ENCODE assay signal across 17 cellular contexts in genomic region chr1:243742814-243743213, GRCh38.
DNase-seq lines count a peak whose midpoint lies in the region; ATAC-seq, FAIRE-seq and TF ChIP-seq lines count a peak whose summit lies in the region.
"Had no signal": no experiment of that assay in that cellular context is flagged by ENCODE, and none has a peak within 500 bp of the region (broad histone marks: within the 10 kb centered on the region; RNA-seq: fewer than 3 reads in every experiment).

No MANE protein-coding gene starts in this region.

- TF ChIP-seq EP300 in HepG2 (IDR thresholded peaks at IDR 0.05; ENCODE audit: low read depth in 2 of 2, low read length in 2 of 2) (no peak), HepG2 (CRISPR knock-in tag; IDR thresholded peaks at IDR 0.05; ENCODE audit: borderline replicate concordance) (no peak)

- no peak overlapping the region for H2AFZ ChIP-seq in HepG2 (ENCODE audit: low read length)
- no peak overlapping the region for H2AFZ ChIP-seq in astrocyte (ENCODE audit: low read depth, low read length)

- WGBS in liver, result 32% methylated on average over 3 of the region's 3 CpGs
- 21% methylated on average over 3 of the region's 3 CpGs for WGBS in HepG2 (ENCODE audit: low lambda C conversion rate)
- 81 to 91% methylated on average over 3 of the region's 3 CpGs for WGBS in thyroid gland, 2 donors

- H3K9ac ChIP-seq in liver (ENCODE audit: low read depth in 1 of 2, low read length in 2 of 2) (peak overlapping the region; percentile 41 to 60), HepG2 (ENCODE audit: insufficient read depth, low read depth, low read length) (no peak overlapping the region), astrocyte (ENCODE audit: low read length) (no peak overlapping the region)

- peaks cover 45% of the 10 kb centered on the region for H3K4me1 Mint-ChIP-seq in astrocyte (ENCODE audit: low read depth, unreplicated experiment)
- peaks cover 26% of the 10 kb centered on the region for H3K4me1 Mint-ChIP-seq in activated CD4-positive, alpha-beta memory T cell treated with anti-CD3 and anti-CD28 coated beads for 36 hours (ENCODE audit: low read depth)
- H3K4me1 Mint-ChIP-seq in stimulated activated naive CD8-positive, alpha-beta T cell treated with anti-CD3 and anti-CD28 coated beads, Interleukin-15, amount 100 ng/mL, for 72 hours, result peaks cover 7% of the 10 kb centered on the region

- ATAC-seq in HepG2, result no peak
- no peak for ATAC-seq in stimulated activated naive CD8-positive, alpha-beta T cell treated with anti-CD3 and anti-CD28 coated beads, Interleukin-15, amount 100 ng/mL, for 72 hours
- ATAC-seq: A549; activated CD8-positive, alpha-beta T cell treated with anti-CD3 and anti-CD28 coated beads for 36 hours; gastrocnemius medialis had no signal

- H3K36me3 ChIP-seq in liver (ENCODE audit: control insufficient read depth in 4 of 4, insufficient read depth in 3 of 4, low read depth in 1 of 4, low read length in 3 of 4), result no peaks in the 10 kb centered on the region
- no peaks in the 10 kb centered on the region for H3K36me3 ChIP-seq in HepG2 (replicated peaks in 1 of 2; ENCODE audit: control insufficient read depth in 1 of 2, insufficient read depth in 2 of 2, low read length in 2 of 2)
- H3K36me3 ChIP-seq in astrocyte (ENCODE audit: insufficient read depth, low read length), result no peaks in the 10 kb centered on the region
- H3K36me3 ChIP-seq in tibial artery, result no peaks in the 10 kb centered on the region
- H3K36me3 ChIP-seq in thyroid gland, result no peaks in the 10 kb centered on the region
- H3K36me3 ChIP-seq: gastrocnemius medialis had no signal

- DNase-seq in HepG2 (ENCODE audit: low spot score), result no peak
- peak; percentile 88 for DNase-seq in astrocyte (ENCODE audit: low read depth)
- peak; percentile 27 for DNase-seq in glomerular visceral epithelial cell (ENCODE audit: extremely low spot score)
- no peak for DNase-seq in tibial artery
- DNase-seq in activated CD4-positive, alpha-beta memory T cell treated with anti-CD3 and anti-CD28 coated beads for 36 hours, result no peak
- no peak for DNase-seq in thyroid gland
- no peak for DNase-seq in stimulated activated naive CD8-positive, alpha-beta T cell treated with anti-CD3 and anti-CD28 coated beads, Interleukin-15, amount 100 ng/mL, for 72 hours
- DNase-seq: activated CD8-positive, alpha-beta T cell treated with anti-CD3 and anti-CD28 coated beads for 36 hours; activated gamma-delta T cell treated with Interleukin-2 at 50 U/mL for 16 hours; gastrocnemius medialis; Kasumi-1; stimulated activated CD4-positive, alpha-beta T cell treated with anti-CD3 and anti-CD28 coated beads, Interleukin-15, amount 100 ng/mL, for 24 hours; T-helper 2 cell had no signal

- intact Hi-C loops in HepG2 (cut with micrococcal nuclease; ENCODE audit: unreplicated experiment), result loop anchor here (10.0 kb wide), 1 partner anchor 188 kb away; no protein-coding TSS in a partner anchor
- intact Hi-C loops in tibial artery (cut with DNase I; ENCODE audit: low total_unique reads), result no loop called here
- intact Hi-C loops in activated CD4-positive, alpha-beta memory T cell treated with anti-CD3 and anti-CD28 coated beads for 36 hours (cut with micrococcal nuclease), result loop anchor here (10.0 kb wide), 1 partner anchor 238 kb away; no protein-coding TSS in a partner anchor
- intact Hi-C loops in thyroid gland (cut with DNase I), result no loop called here

- CTCF ChIA-PET in HepG2 (lab: Yijun Ruan, JAX; ENCODE audit: low intra/inter-chr PET ratio, low total read pairs), result no interaction called here
- CTCF ChIA-PET in activated CD4-positive, alpha-beta memory T cell treated with anti-CD3 and anti-CD28 coated beads for 36 hours (lab: Charles Lee), result no interaction called here

- no peaks in the 10 kb centered on the region for H3K9me3 ChIP-seq in liver (ENCODE audit: control insufficient read depth in 4 of 4, low read length in 3 of 4)
- no peaks in the 10 kb centered on the region for H3K9me3 ChIP-seq in HepG2 (ENCODE audit: low read length)
- H3K9me3 ChIP-seq in astrocyte (ENCODE audit: insufficient read depth, low read depth, low read length), result no peaks in the 10 kb centered on the region
- no peaks in the 10 kb centered on the region for H3K9me3 ChIP-seq in tibial artery
- H3K9me3 ChIP-seq in thyroid gland, result no peaks in the 10 kb centered on the region
- H3K9me3 ChIP-seq: A549, gastrocnemius medialis had no signal

- TF ChIP-seq RAD21 in liver (IDR thresholded peaks at IDR 0.05), result peak; percentile 38 to 46
- TF ChIP-seq RAD21 in HepG2 (CRISPR knock-in tag; IDR thresholded peaks at IDR 0.05), result no peak

- TF ChIP-seq CTCF in liver (IDR thresholded peaks at IDR 0.05; ENCODE audit: low read depth, low read length, missing input control) (no peak), HepG2 (CRISPR knock-in tag; IDR thresholded peaks at IDR 0.05) (no peak), astrocyte (IDR thresholded peaks at IDR 0.05; ENCODE audit: insufficient read depth, low read depth, low read length) (no peak), tibial artery (IDR thresholded peaks at IDR 0.05) (no peak), thyroid gland (IDR thresholded peaks at IDR 0.05) (no peak)

- H3K27ac ChIP-seq in liver (ENCODE audit: low read depth in 1 of 2, low read length in 2 of 2) (peak overlapping the region; percentile 65 to 67), HepG2 (ENCODE audit: extremely low read length, insufficient read depth, low read length) (no peak overlapping the region), astrocyte (ENCODE audit: low read depth, low read length) (peak overlapping the region; percentile 26), tibial artery (peak overlapping the region; percentile 25 to 38), thyroid gland (no peak overlapping the region)
- H3K27ac ChIP-seq: A549, gastrocnemius medialis had no signal

- H3K4me2 ChIP-seq in HepG2 (ENCODE audit: low read depth, low read length) (no peak overlapping the region), astrocyte (ENCODE audit: low read length) (peak overlapping the region; percentile 76)
- H3K4me2 ChIP-seq: A549 had no signal

- H4K20me1 ChIP-seq in HepG2 (ENCODE audit: insufficient read depth, low read length), result no peaks in the 10 kb centered on the region
- H4K20me1 ChIP-seq in astrocyte (ENCODE audit: insufficient read depth, low read length), result no peaks in the 10 kb centered on the region

- H3K4me3 Mint-ChIP-seq in astrocyte (ENCODE audit: unreplicated experiment), result no peak overlapping the region
- no peak overlapping the region for H3K4me3 Mint-ChIP-seq in activated CD4-positive, alpha-beta memory T cell treated with anti-CD3 and anti-CD28 coated beads for 36 hours
- H3K4me3 Mint-ChIP-seq in stimulated activated naive CD8-positive, alpha-beta T cell treated with anti-CD3 and anti-CD28 coated beads, Interleukin-15, amount 100 ng/mL, for 72 hours, result no peak overlapping the region
- H3K4me3 Mint-ChIP-seq: activated CD8-positive, alpha-beta T cell treated with anti-CD3 and anti-CD28 coated beads for 36 hours had no signal

- H3K9me3 Mint-ChIP-seq in astrocyte (ENCODE audit: unreplicated experiment), result no peaks in the 10 kb centered on the region
- no peaks in the 10 kb centered on the region for H3K9me3 Mint-ChIP-seq in activated CD4-positive, alpha-beta memory T cell treated with anti-CD3 and anti-CD28 coated beads for 36 hours
- H3K9me3 Mint-ChIP-seq in stimulated activated naive CD8-positive, alpha-beta T cell treated with anti-CD3 and anti-CD28 coated beads, Interleukin-15, amount 100 ng/mL, for 72 hours, result no peaks in the 10 kb centered on the region
- H3K9me3 Mint-ChIP-seq: activated CD8-positive, alpha-beta T cell treated with anti-CD3 and anti-CD28 coated beads for 36 hours had no signal

- no TSS peak for BruUV-seq in HepG2 (replicated peaks; lab: Mats Ljungman, UMichigan)

- POLR2A ChIA-PET in HepG2 (lab: Yijun Ruan, JAX), result no interaction called here
- POLR2A ChIA-PET in activated CD4-positive, alpha-beta memory T cell treated with anti-CD3 and anti-CD28 coated beads for 36 hours (lab: Charles Lee), result no interaction called here

- FAIRE-seq in HepG2 (lab: Jason Lieb, UNC) (no peak), astrocyte (lab: Jason Lieb, UNC) (peak; percentile 85)
- FAIRE-seq: A549, colon, urothelium cell line had no signal

- in situ Hi-C loops in HepG2 (cut with HindIII; ENCODE audit: extremely low pct_ligation_motif_present, low pct_unique_long_range_greater_than_20kb), result loop anchor here (10.0 kb wide), 1 partner anchor 398 kb away; no protein-coding TSS in a partner anchor

- peaks cover 4 to 22% (median 6%) of the 10 kb centered on the region in 4 donors for H3K4me1 ChIP-seq in liver (ENCODE audit: control insufficient read depth in 4 of 4, insufficient read depth in 4 of 4, low read length in 3 of 4)
- H3K4me1 ChIP-seq in HepG2 (ENCODE audit: insufficient read depth, low read length), result peaks cover 10% of the 10 kb centered on the region
- H3K4me1 ChIP-seq in astrocyte (ENCODE audit: insufficient read depth, low read length), result peaks cover 17% of the 10 kb centered on the region
- H3K4me1 ChIP-seq in tibial artery, result peaks cover 0 to 67% (median 19%) of the 10 kb centered on the region in 4 donors
- H3K4me1 ChIP-seq in thyroid gland, result peaks cover 8 to 13% of the 10 kb centered on the region in 2 donors

- H3K27me3 ChIP-seq in liver (ENCODE audit: control insufficient read depth in 4 of 4, insufficient read depth in 4 of 4, low read length in 3 of 4), result no peaks in the 10 kb centered on the region
- H3K27me3 ChIP-seq in HepG2 (ENCODE audit: control insufficient read depth in 1 of 2, insufficient read depth in 2 of 2, low read length in 2 of 2), result no peaks in the 10 kb centered on the region
- no peaks in the 10 kb centered on the region for H3K27me3 ChIP-seq in astrocyte (ENCODE audit: insufficient read depth, low read length)
- no peaks in the 10 kb centered on the region for H3K27me3 ChIP-seq in tibial artery
- no peaks in the 10 kb centered on the region for H3K27me3 ChIP-seq in thyroid gland
- H3K27me3 ChIP-seq: gastrocnemius medialis had no signal

- peaks cover 2% of the 10 kb centered on the region for H3K36me3 Mint-ChIP-seq in astrocyte (ENCODE audit: low read depth, unreplicated experiment)
- no peaks in the 10 kb centered on the region for H3K36me3 Mint-ChIP-seq in activated CD4-positive, alpha-beta memory T cell treated with anti-CD3 and anti-CD28 coated beads for 36 hours

- H3K79me2 ChIP-seq in HepG2 (ENCODE audit: insufficient read depth, low read length) (no peaks in the 10 kb centered on the region), astrocyte (ENCODE audit: insufficient read depth, low read length) (peaks cover 11% of the 10 kb centered on the region)

- peak overlapping the region; percentile 54 for H3K27ac Mint-ChIP-seq in astrocyte (ENCODE audit: unreplicated experiment)
- H3K27ac Mint-ChIP-seq in activated CD4-positive, alpha-beta memory T cell treated with anti-CD3 and anti-CD28 coated beads for 36 hours, result no peak overlapping the region
- H3K27ac Mint-ChIP-seq in stimulated activated naive CD8-positive, alpha-beta T cell treated with anti-CD3 and anti-CD28 coated beads, Interleukin-15, amount 100 ng/mL, for 72 hours, result no peak overlapping the region
- H3K27ac Mint-ChIP-seq: activated CD8-positive, alpha-beta T cell treated with anti-CD3 and anti-CD28 coated beads for 36 hours had no signal

- H3K4me3 ChIP-seq in liver (ENCODE audit: low read depth in 1 of 3, low read length in 3 of 3) (no peak overlapping the region), HepG2 (replicated peaks in 1 of 3; ENCODE audit: insufficient read depth in 1 of 3, low read depth in 2 of 3, low read length in 3 of 3) (no peak overlapping the region), astrocyte (ENCODE audit: insufficient read depth, low read depth, low read length) (no peak overlapping the region), tibial artery (no peak overlapping the region), thyroid gland (replicated peaks in 1 of 3) (no peak overlapping the region)
- H3K4me3 ChIP-seq: A549, gastrocnemius medialis had no signal

- H3K27me3 Mint-ChIP-seq in astrocyte (ENCODE audit: low read depth, unreplicated experiment), result no peaks in the 10 kb centered on the region
- H3K27me3 Mint-ChIP-seq in activated CD4-positive, alpha-beta memory T cell treated with anti-CD3 and anti-CD28 coated beads for 36 hours, result no peaks in the 10 kb centered on the region
- H3K27me3 Mint-ChIP-seq in stimulated activated naive CD8-positive, alpha-beta T cell treated with anti-CD3 and anti-CD28 coated beads, Interleukin-15, amount 100 ng/mL, for 72 hours, result no peaks in the 10 kb centered on the region
- H3K27me3 Mint-ChIP-seq: activated CD8-positive, alpha-beta T cell treated with anti-CD3 and anti-CD28 coated beads for 36 hours had no signal

- TF ChIP-seq POLR2A in HepG2 (IDR thresholded peaks at IDR 0.05; ENCODE audit: insufficient read depth in 1 of 2, low read depth in 2 of 2, low read length in 2 of 2), result no peak
- TF ChIP-seq POLR2A in thyroid gland (IDR thresholded peaks at IDR 0.05), result no peak

Comparison
In these comparisons a context has a peak if more than half of its experiments do, and no peak if none do; other contexts are left out.
1. H3K27ac ChIP-seq: peak in liver (2 of 2), astrocyte (single experiment) and tibial artery (2 of 2); none in HepG2 (single experiment) and thyroid gland (0 of 3).
2. H3K9ac ChIP-seq: peak in liver (2 of 2); none in HepG2 (single experiment) and astrocyte (single experiment).
3. DNase-seq: peak in astrocyte (single experiment) and glomerular visceral epithelial cell (single experiment); none in HepG2 (single experiment), tibial artery (0 of 2), activated CD4-positive, alpha-beta memory T cell treated with anti-CD3 and anti-CD28 coated beads for 36 hours (single experiment), thyroid gland (0 of 2) and stimulated activated naive CD8-positive, alpha-beta T cell treated with anti-CD3 and anti-CD28 coated beads, Interleukin-15, amount 100 ng/mL, for 72 hours (0 of 2).
4. intact Hi-C loops: an anchor here in HepG2 (10.0 kb wide) and activated CD4-positive, alpha-beta memory T cell treated with anti-CD3 and anti-CD28 coated beads for 36 hours (10.0 kb wide); none called in tibial artery and thyroid gland.